ENCODE assay signal across 10 cellular contexts in the genomic region with DNA sequence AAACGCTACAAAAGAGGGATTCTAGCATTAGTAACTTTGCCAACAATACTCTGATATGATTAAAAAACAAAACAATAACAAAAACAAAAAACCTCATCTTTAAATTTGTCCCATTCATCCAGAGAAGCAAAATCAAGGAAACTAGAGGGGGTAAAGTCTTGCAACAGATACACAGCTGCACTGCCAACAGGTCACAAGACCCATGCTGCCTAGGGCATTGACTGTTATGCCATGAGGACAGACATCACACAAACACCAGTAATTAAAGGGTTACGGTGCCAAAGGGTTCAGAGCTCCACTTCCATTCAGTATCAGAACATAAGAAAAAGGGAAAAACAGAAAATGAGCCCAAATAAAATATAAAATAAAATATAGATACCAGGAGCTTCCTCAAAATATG. TPM values are rescaled to one million over a fixed set of nuclear protein-coding genes. Genes with fewer than 3 reads are reported as not detected.
DNase-seq lines count a peak whose midpoint lies in the region; ATAC-seq, FAIRE-seq and TF ChIP-seq lines count a peak whose summit lies in the region.
"Had no signal": no experiment of that assay in that cellular context is flagged by ENCODE, and none has a peak within 500 bp of the region (broad histone marks: within the 10 kb centered on the region; RNA-seq: fewer than 3 reads in every experiment).

No MANE protein-coding gene starts in this region.

- no peaks in the 10 kb centered on the region for H3K9me3 Mint-ChIP-seq in activated T-helper 2 cell treated with anti-CD3 and anti-CD28 coated beads, Interferon-gamma antibody, Interleukin-2, Interleukin-4, amounts not matched to agents 10 μg/mL and 5 μg/mL and 100 μg/mL, durations not matched to agents 14 hours and 24 hours and 36 hours

- POLR2A ChIA-PET in A673 (lab: Charles Lee; ENCODE audit: low non-redundant PET), result no interaction called here

- DNase-seq in A673 (ENCODE audit: low spot score) (no peak), GM19239 (ENCODE audit: insufficient read length, low spot score) (no peak), NCI-H446 (lab: John Stamatoyannopoulos, UW) (no peak), T-helper 9 cell (no peak)
- DNase-seq in activated T-helper 2 cell treated with anti-CD3 and anti-CD28 coated beads, Interferon-gamma antibody, Interleukin-2, Interleukin-4, amounts not matched to agents 10 μg/mL and 5 μg/mL and 100 μg/mL, durations not matched to agents 14 hours and 24 hours and 36 hours (ENCODE audit: low spot score), result no peak
- DNase-seq in effector CD8-positive, alpha-beta T cell (lab: John Stamatoyannopoulos, UW), result no peak
- DNase-seq: effector CD4-positive, alpha-beta T cell; NCI-H524 had no signal

- no peak for ATAC-seq in HG02642 (IDR thresholded peaks at IDR 0.05; ENCODE audit: poor library complexity, unreplicated experiment)

- no peaks in the 10 kb centered on the region for H3K9me3 ChIP-seq in A673 (ENCODE audit: low read depth, low read length, poor library complexity, severe bottlenecking)
- no peaks in the 10 kb centered on the region for H3K9me3 ChIP-seq in liver (ENCODE audit: control insufficient read depth in 4 of 4, low read length in 3 of 4)

- H3K27ac ChIP-seq in A673 (ENCODE audit: low read depth, low read length, poor library complexity, severe bottlenecking) (no peak overlapping the region), liver (ENCODE audit: low read depth in 1 of 2, low read length in 2 of 2) (peak overlapping the region in 1 of 2 donors; percentile 87)

- H3K36me3 Mint-ChIP-seq in activated T-helper 2 cell treated with anti-CD3 and anti-CD28 coated beads, Interferon-gamma antibody, Interleukin-2, Interleukin-4, amounts not matched to agents 10 μg/mL and 5 μg/mL and 100 μg/mL, durations not matched to agents 14 hours and 24 hours and 36 hours (ENCODE audit: low read depth), result peaks cover 33% of the 10 kb centered on the region

- H3K36me3 ChIP-seq in A673 (ENCODE audit: insufficient read depth, low read length, poor library complexity, severe bottlenecking) (no peaks in the 10 kb centered on the region), liver (ENCODE audit: control insufficient read depth in 4 of 4, insufficient read depth in 3 of 4, low read depth in 1 of 4, low read length in 3 of 4) (no peaks in the 10 kb centered on the region)

- intact Hi-C loops in A673 (cut with micrococcal nuclease; ENCODE audit: unreplicated experiment), result no loop called here
- intact Hi-C loops in activated T-helper 2 cell treated with anti-CD3 and anti-CD28 coated beads, Interferon-gamma antibody, Interleukin-2, Interleukin-4, amounts not matched to agents 10 μg/mL and 5 μg/mL and 100 μg/mL, durations not matched to agents 14 hours and 24 hours and 36 hours (cut with micrococcal nuclease), result loop anchor here (5.0 kb wide), 1 partner anchor 53 kb away; the partner anchor contains the start of gene RBCK1

- H3K4me1 Mint-ChIP-seq in activated T-helper 2 cell treated with anti-CD3 and anti-CD28 coated beads, Interferon-gamma antibody, Interleukin-2, Interleukin-4, amounts not matched to agents 10 μg/mL and 5 μg/mL and 100 μg/mL, durations not matched to agents 14 hours and 24 hours and 36 hours (ENCODE audit: low read depth), result peaks cover 44% of the 10 kb centered on the region

- TF ChIP-seq CTCF in A673 (conservative IDR thresholded peaks at IDR 0.05; ENCODE audit: low read depth, low read length), result no peak
- TF ChIP-seq CTCF in liver (IDR thresholded peaks at IDR 0.05; ENCODE audit: low read depth, low read length, missing input control), result no peak

- H3K4me1 ChIP-seq in A673 (ENCODE audit: insufficient read depth, low read length, poor library complexity, severe bottlenecking), result peaks cover 15% of the 10 kb centered on the region
- peaks cover 4 to 23% (median 16%) of the 10 kb centered on the region in 4 donors for H3K4me1 ChIP-seq in liver (ENCODE audit: control insufficient read depth in 4 of 4, insufficient read depth in 4 of 4, low read length in 3 of 4)

- BruUV-seq in A673 (replicated peaks; lab: Mats Ljungman, UMichigan), result no TSS peak

- no peak overlapping the region for H3K27ac Mint-ChIP-seq in activated T-helper 2 cell treated with anti-CD3 and anti-CD28 coated beads, Interferon-gamma antibody, Interleukin-2, Interleukin-4, amounts not matched to agents 10 μg/mL and 5 μg/mL and 100 μg/mL, durations not matched to agents 14 hours and 24 hours and 36 hours

- H3K27me3 ChIP-seq in A673 (replicated peaks; ENCODE audit: insufficient read depth, low read depth, low read length, poor library complexity), result no peaks in the 10 kb centered on the region
- no peaks in the 10 kb centered on the region for H3K27me3 ChIP-seq in liver (ENCODE audit: control insufficient read depth in 4 of 4, insufficient read depth in 4 of 4, low read length in 3 of 4)

- peak overlapping the region in 1 of 2 donors; percentile 33 for H3K9ac ChIP-seq in liver (ENCODE audit: low read depth in 1 of 2, low read length in 2 of 2)

- TF ChIP-seq RAD21 in liver (IDR thresholded peaks at IDR 0.05), result no peak

- peaks cover 3% of the 10 kb centered on the region for H3K27me3 Mint-ChIP-seq in activated T-helper 2 cell treated with anti-CD3 and anti-CD28 coated beads, Interferon-gamma antibody, Interleukin-2, Interleukin-4, amounts not matched to agents 10 μg/mL and 5 μg/mL and 100 μg/mL, durations not matched to agents 14 hours and 24 hours and 36 hours (ENCODE audit: low read depth)

- 25% methylated on average over 2 of the region's 2 CpGs for WGBS in liver

- CTCF ChIA-PET in A673 (lab: Charles Lee), result no interaction called here

- peak overlapping the region; percentile 67 for H3K4me3 Mint-ChIP-seq in activated T-helper 2 cell treated with anti-CD3 and anti-CD28 coated beads, Interferon-gamma antibody, Interleukin-2, Interleukin-4, amounts not matched to agents 10 μg/mL and 5 μg/mL and 100 μg/mL, durations not matched to agents 14 hours and 24 hours and 36 hours (ENCODE audit: low read depth)

- FAIRE-seq in GM19239 (lab: Jason Lieb, UNC), result peak; percentile 26

- H3K4me3 ChIP-seq in A673 (ENCODE audit: low read depth, low read length, poor library complexity, severe bottlenecking), result peak overlapping the region; percentile 91
- H3K4me3 ChIP-seq in liver (ENCODE audit: low read depth in 1 of 3, low read length in 3 of 3), result no peak overlapping the region

TF ChIP-seq in liver, 16 proteins besides CTCF, POLR2A, EP300 and RAD21 (continues in another document):
- TF ChIP-seq ATF3 (IDR thresholded peaks at IDR 0.05), result no peak
- no peak for TF ChIP-seq GABPA (IDR thresholded peaks at IDR 0.05 in 1 of 2, conservative IDR thresholded peaks at IDR 0.05 in 1 of 2)
- TF ChIP-seq HNF4G (IDR thresholded peaks at IDR 0.05), result no peak
- TF ChIP-seq, protein P1, sequence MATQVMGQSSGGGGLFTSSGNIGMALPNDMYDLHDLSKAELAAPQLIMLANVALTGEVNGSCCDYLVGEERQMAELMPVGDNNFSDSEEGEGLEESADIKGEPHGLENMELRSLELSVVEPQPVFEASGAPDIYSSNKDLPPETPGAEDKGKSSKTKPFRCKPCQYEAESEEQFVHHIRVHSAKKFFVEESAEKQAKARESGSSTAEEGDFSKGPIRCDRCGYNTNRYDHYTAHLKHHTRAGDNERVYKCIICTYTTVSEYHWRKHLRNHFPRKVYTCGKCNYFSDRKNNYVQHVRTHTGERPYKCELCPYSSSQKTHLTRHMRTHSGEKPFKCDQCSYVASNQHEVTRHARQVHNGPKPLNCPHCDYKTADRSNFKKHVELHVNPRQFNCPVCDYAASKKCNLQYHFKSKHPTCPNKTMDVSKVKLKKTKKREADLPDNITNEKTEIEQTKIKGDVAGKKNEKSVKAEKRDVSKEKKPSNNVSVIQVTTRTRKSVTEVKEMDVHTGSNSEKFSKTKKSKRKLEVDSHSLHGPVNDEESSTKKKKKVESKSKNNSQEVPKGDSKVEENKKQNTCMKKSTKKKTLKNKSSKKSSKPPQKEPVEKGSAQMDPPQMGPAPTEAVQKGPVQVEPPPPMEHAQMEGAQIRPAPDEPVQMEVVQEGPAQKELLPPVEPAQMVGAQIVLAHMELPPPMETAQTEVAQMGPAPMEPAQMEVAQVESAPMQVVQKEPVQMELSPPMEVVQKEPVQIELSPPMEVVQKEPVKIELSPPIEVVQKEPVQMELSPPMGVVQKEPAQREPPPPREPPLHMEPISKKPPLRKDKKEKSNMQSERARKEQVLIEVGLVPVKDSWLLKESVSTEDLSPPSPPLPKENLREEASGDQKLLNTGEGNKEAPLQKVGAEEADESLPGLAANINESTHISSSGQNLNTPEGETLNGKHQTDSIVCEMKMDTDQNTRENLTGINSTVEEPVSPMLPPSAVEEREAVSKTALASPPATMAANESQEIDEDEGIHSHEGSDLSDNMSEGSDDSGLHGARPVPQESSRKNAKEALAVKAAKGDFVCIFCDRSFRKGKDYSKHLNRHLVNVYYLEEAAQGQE (IDR thresholded peaks at IDR 0.05), result peak; percentile 60
- TF ChIP-seq MAX (IDR thresholded peaks at IDR 0.05), result no peak
- peak; percentile 57 to 87 for TF ChIP-seq RXRA (IDR thresholded peaks at IDR 0.05)
- peak; percentile 49 to 65 for TF ChIP-seq HNF4A (conservative IDR thresholded peaks at IDR 0.05)
- TF ChIP-seq EGR1 (IDR thresholded peaks at IDR 0.05; ENCODE audit: low read depth in 2 of 2), result no peak
- TF ChIP-seq YY1 (IDR thresholded peaks at IDR 0.05), result peak; percentile 26
- TF ChIP-seq FOXA1 (IDR thresholded peaks at IDR 0.05), result no peak

RNA-seq across cellular contexts. Expression of gene TBC1D20, which starts 1.6 kb away (rescaled TPM):
- total RNA-seq in A673 (2021), result 31.8 and 34.3 TPM in 2 replicates
- 30.1 and 31.5 TPM in 2 replicates for total RNA-seq in activated T-helper 2 cell treated with anti-CD3 and anti-CD28 coated beads, Interferon-gamma antibody, Interleukin-2, Interleukin-4, amounts not matched to agents 10 μg/mL and 5 μg/mL and 100 μg/mL, durations not matched to agents 14 hours and 24 hours and 36 hours
- total RNA-seq in liver, result 10 to 100 TPM; 14.4 to 18.9 TPM
- polyA plus RNA-seq in liver, result 1 to 10 TPM; 8.7 to 9.4 TPM

RNA-seq across cellular contexts. Expression of gene RBCK1, which starts 52.6 kb away (rescaled TPM):
- 71.9 and 72.0 TPM in 2 replicates for total RNA-seq in A673 (2021)
- total RNA-seq in activated T-helper 2 cell treated with anti-CD3 and anti-CD28 coated beads, Interferon-gamma antibody, Interleukin-2, Interleukin-4, amounts not matched to agents 10 μg/mL and 5 μg/mL and 100 μg/mL, durations not matched to agents 14 hours and 24 hours and 36 hours, result 112 and 118 TPM in 2 replicates
- total RNA-seq in liver, result 10 to 100 TPM; 18.0 to 48.3 TPM
- polyA plus RNA-seq in liver, result 10 to 100 TPM; 61.3 to 62.6 TPM
